Comparison of ENCODE assay signal across 16 cellular contexts in genomic region chr13:64154514-64154913, GRCh38.
DNase-seq lines count a peak whose midpoint lies in the region; ATAC-seq, FAIRE-seq and TF ChIP-seq lines count a peak whose summit lies in the region.
"Had no signal": no experiment of that assay in that cellular context is flagged by ENCODE, and none has a peak within 500 bp of the region (broad histone marks: within the 10 kb centered on the region; RNA-seq: fewer than 3 reads in every experiment).

No MANE protein-coding gene starts in this region.

- H2BK120ac ChIP-seq in H1 (replicated peaks; ENCODE audit: low read depth, low read length) = no peak overlapping the region

- TF ChIP-seq POLR2A in H1 (IDR thresholded peaks at IDR 0.05; ENCODE audit: control extremely low read depth in 1 of 2, low read depth in 2 of 2, low read length in 2 of 2) = no peak

- H3K36me3 Mint-ChIP-seq in natural killer cell treated with Interleukin-12 subunit alpha and Interleukin-12 subunit beta and Interleukin-15 and Interleukin-18, amount 100 ng/mL, for 72 hours = no peaks in the 10 kb centered on the region
- H3K36me3 Mint-ChIP-seq: activated CD8-positive, alpha-beta memory T cell treated with anti-CD3 and anti-CD28 coated beads, Interleukin-2, amount 10 ng/mL, durations not matched to agents 7 days and 5 days; CD4-positive, CD25-positive, alpha-beta regulatory T cell had no signal

- no peak overlapping the region for H3K4me2 ChIP-seq in H1 (ENCODE audit: insufficient read depth in 1 of 2, low read depth in 2 of 2, low read length in 2 of 2)

- no peak overlapping the region for H3K27ac ChIP-seq in H1 (ENCODE audit: low read depth, low read length)

- H3K36me3 ChIP-seq in H1 (ENCODE audit: control insufficient read depth in 2 of 4, insufficient read depth in 4 of 4, low read length in 3 of 4) = no peaks in the 10 kb centered on the region

- no peak overlapping the region for H3K14ac ChIP-seq in H1 (ENCODE audit: insufficient read length)

- H2BK5ac ChIP-seq in H1 (ENCODE audit: low read depth, low read length) = no peak overlapping the region

- H3K27ac Mint-ChIP-seq in natural killer cell treated with Interleukin-12 subunit alpha and Interleukin-12 subunit beta and Interleukin-15 and Interleukin-18, amount 100 ng/mL, for 72 hours = no peak overlapping the region
- H3K27ac Mint-ChIP-seq: activated CD8-positive, alpha-beta memory T cell treated with anti-CD3 and anti-CD28 coated beads, Interleukin-2, amount 10 ng/mL, durations not matched to agents 7 days and 5 days; CD4-positive, CD25-positive, alpha-beta regulatory T cell had no signal

- H3K4me3 ChIP-seq in H1 (ENCODE audit: extremely low read depth in 1 of 4, insufficient read depth in 2 of 4, low read depth in 3 of 4, low read length in 4 of 4) (no peak overlapping the region), retinal pigment epithelial cell (ENCODE audit: low read length) (no peak overlapping the region)
- H3K4me3 ChIP-seq: GM12878 had no signal

- H3K9ac ChIP-seq in H1 (replicated peaks in 1 of 4; ENCODE audit: extremely low read depth in 1 of 4, low read depth in 3 of 4, low read length in 3 of 4) = no peak overlapping the region

- peak; percentile 9 for DNase-seq in SIG-M5 treated with dmso at 0.1 percent for 504 hours (lab: John Stamatoyannopoulos, UW; ENCODE audit: unreplicated experiment)
- DNase-seq in SIG-M5 (lab: John Stamatoyannopoulos, UW) = no peak
- peak; percentile 18 for DNase-seq in NCI-H526 treated with DMSO at 0.1 percent for 48 hours (lab: John Stamatoyannopoulos, UW)
- no peak for DNase-seq in H1 (ENCODE audit: low read depth in 1 of 2, low spot score in 2 of 2)
- DNase-seq in retinal pigment epithelial cell (ENCODE audit: low read depth) = peak; percentile 8
- no peak for DNase-seq in sciatic nerve (ENCODE audit: low spot score)
- no peak for DNase-seq in natural killer cell treated with Interleukin-12 subunit alpha and Interleukin-12 subunit beta and Interleukin-15 and Interleukin-18, amount 100 ng/mL, for 72 hours (ENCODE audit: low spot score)
- DNase-seq: activated CD8-positive, alpha-beta memory T cell treated with anti-CD3 and anti-CD28 coated beads, Interleukin-2, amount 10 ng/mL, durations not matched to agents 7 days and 5 days; CD4-positive, CD25-positive, alpha-beta regulatory T cell; erythroblast; NCI-H2227 treated with DMSO at 0.1 percent for 48 hours; stimulated activated CD4-positive, alpha-beta T cell treated with anti-CD3 and anti-CD28 coated beads, Interleukin-1b, Interleukin-23, amount 100 ng/mL, for 48 hours; stimulated activated naive CD4-positive, alpha-beta T cell had no signal

- no peak overlapping the region for H3K4me3 Mint-ChIP-seq in natural killer cell treated with Interleukin-12 subunit alpha and Interleukin-12 subunit beta and Interleukin-15 and Interleukin-18, amount 100 ng/mL, for 72 hours
- H3K4me3 Mint-ChIP-seq: activated CD8-positive, alpha-beta memory T cell treated with anti-CD3 and anti-CD28 coated beads, Interleukin-2, amount 10 ng/mL, durations not matched to agents 7 days and 5 days; CD4-positive, CD25-positive, alpha-beta regulatory T cell had no signal

- ATAC-seq in GM21360 (IDR thresholded peaks at IDR 0.05; ENCODE audit: unreplicated experiment) = no peak
- no peak for ATAC-seq in sciatic nerve
- ATAC-seq in natural killer cell treated with Interleukin-12 subunit alpha and Interleukin-12 subunit beta and Interleukin-15 and Interleukin-18, amount 100 ng/mL, for 72 hours = no peak
- ATAC-seq: activated CD8-positive, alpha-beta memory T cell treated with anti-CD3 and anti-CD28 coated beads, Interleukin-2, amount 10 ng/mL, durations not matched to agents 7 days and 5 days; GM12878 had no signal

- no peak overlapping the region for H4K8ac ChIP-seq in H1 (ENCODE audit: extremely low read depth, insufficient read depth, low read length)

- no peak overlapping the region for H4K91ac ChIP-seq in H1 (replicated peaks; ENCODE audit: insufficient read length, low read length)

- H3K4ac ChIP-seq in H1 (replicated peaks; ENCODE audit: insufficient read length, low read depth, low read length) = no peak overlapping the region

- H2BK12ac ChIP-seq in H1 (ENCODE audit: low read depth, low read length) = no peak overlapping the region

- no peaks in the 10 kb centered on the region for H3K27me3 Mint-ChIP-seq in natural killer cell treated with Interleukin-12 subunit alpha and Interleukin-12 subunit beta and Interleukin-15 and Interleukin-18, amount 100 ng/mL, for 72 hours
- H3K27me3 Mint-ChIP-seq: activated CD8-positive, alpha-beta memory T cell treated with anti-CD3 and anti-CD28 coated beads, Interleukin-2, amount 10 ng/mL, durations not matched to agents 7 days and 5 days; CD4-positive, CD25-positive, alpha-beta regulatory T cell had no signal

- no peak overlapping the region for H2AFZ ChIP-seq in H1 (ENCODE audit: low read length)

- intact Hi-C loops in sciatic nerve (cut with DNase I) = no loop called here

- H3K18ac ChIP-seq in H1 (ENCODE audit: extremely low read depth, low read length) = no peak overlapping the region

- no peak for TF ChIP-seq EP300 in H1 (IDR thresholded peaks at IDR 0.05; ENCODE audit: borderline replicate concordance in 1 of 2, low read depth in 2 of 2, low read length in 2 of 2)

- H4K20me1 ChIP-seq in H1 (replicated peaks in 1 of 2; ENCODE audit: control insufficient read depth in 1 of 2, insufficient read depth in 2 of 2, low read length in 2 of 2) = no peaks in the 10 kb centered on the region

- no peak overlapping the region for H3K23ac ChIP-seq in H1 (ENCODE audit: insufficient read length)

- no peaks in the 10 kb centered on the region for H3K4me1 Mint-ChIP-seq in natural killer cell treated with Interleukin-12 subunit alpha and Interleukin-12 subunit beta and Interleukin-15 and Interleukin-18, amount 100 ng/mL, for 72 hours (ENCODE audit: low read depth in 2 of 2)
- H3K4me1 Mint-ChIP-seq: activated CD8-positive, alpha-beta memory T cell treated with anti-CD3 and anti-CD28 coated beads, Interleukin-2, amount 10 ng/mL, durations not matched to agents 7 days and 5 days; CD4-positive, CD25-positive, alpha-beta regulatory T cell had no signal

- H3K4me1 ChIP-seq in H1 (replicated peaks in 1 of 4; ENCODE audit: control insufficient read depth in 3 of 4, insufficient read depth in 4 of 4, low read length in 3 of 4) = no peaks in the 10 kb centered on the region

- POLR2A ChIA-PET in H1 (lab: Charles Lee; ENCODE audit: partially characterized antibody) = no interaction called here

- CTCF ChIA-PET in H1 (lab: Charles Lee; ENCODE audit: partially characterized antibody) = no interaction called here

- no peak overlapping the region for H2AK5ac ChIP-seq in H1 (ENCODE audit: low read depth, low read length)

- H3K79me1 ChIP-seq in H1 (ENCODE audit: low read depth, low read length) = no peaks in the 10 kb centered on the region

- no peak overlapping the region for H2BK15ac ChIP-seq in H1 (ENCODE audit: low read length)

- H3K56ac ChIP-seq in H1 (replicated peaks; ENCODE audit: insufficient read length, low read depth, low read length) = no peak overlapping the region

- no peaks in the 10 kb centered on the region for H3K23me2 ChIP-seq in H1 (ENCODE audit: low read depth, low read length)

- TF ChIP-seq CTCF in H1 (IDR thresholded peaks at IDR 0.05; ENCODE audit: control extremely low read depth in 1 of 3, insufficient read depth in 1 of 3, low read depth in 1 of 3, low read length in 3 of 3) (peak in 1 of 3 experiments; percentile 33; a peak in 1 of 4 replicates), retinal pigment epithelial cell (conservative IDR thresholded peaks at IDR 0.05; ENCODE audit: low read depth, low read length) (peak; percentile 51)

- H3K9me3 Mint-ChIP-seq in natural killer cell treated with Interleukin-12 subunit alpha and Interleukin-12 subunit beta and Interleukin-15 and Interleukin-18, amount 100 ng/mL, for 72 hours = peaks cover 10% of the 10 kb centered on the region

- peak; percentile 36 to 46 for TF ChIP-seq RAD21 in H1 (IDR thresholded peaks at IDR 0.05 in 1 of 2, conservative IDR thresholded peaks at IDR 0.05 in 1 of 2; ENCODE audit: low read depth in 2 of 2, low read length in 2 of 2)

- no peaks in the 10 kb centered on the region for H3K79me2 ChIP-seq in H1 (ENCODE audit: control insufficient read depth in 1 of 2, insufficient read depth in 2 of 2, low read length in 2 of 2)

- no peak for FAIRE-seq in H1 (lab: Jason Lieb, UNC)
- FAIRE-seq: GM12878, keratinocyte had no signal

- H3K27me3 ChIP-seq in H1 (replicated peaks in 1 of 4; ENCODE audit: control insufficient read depth in 3 of 4, extremely low read depth in 1 of 4, insufficient read depth in 3 of 4, low read length in 3 of 4) = no peaks in the 10 kb centered on the region

- H3K9me3 ChIP-seq in H1 (ENCODE audit: insufficient read depth in 2 of 2, low read depth in 1 of 2, low read length in 1 of 2) = no peaks in the 10 kb centered on the region

- no peak overlapping the region for H2BK20ac ChIP-seq in H1 (ENCODE audit: low read length)

- H4K5ac ChIP-seq in H1 (ENCODE audit: insufficient read length, low read depth, low read length) = no peak overlapping the region

- whole genome bisulfite sequencing in H1 (ENCODE audit: extremely low coverage in 1 of 2, insufficient coverage in 1 of 2, insufficient read length in 1 of 2, insufficient replicate concordance in 2 of 2, low coverage in 1 of 2, low lambda C conversion rate in 2 of 2, missing lambda C conversion rate in 1 of 2), 2 experiments = 92% methylated on average over 1 of the region's 1 CpG; no CpG with 5 or more reads in 1 of the 2 experiments

TF ChIP-seq in H1, 55 proteins besides CTCF, POLR2A, EP300 and RAD21:
- TF ChIP-seq ATF3 (IDR thresholded peaks at IDR 0.05; ENCODE audit: insufficient read depth, low read depth, low read length) (no peak), GTF2F1 (IDR thresholded peaks at IDR 0.05; ENCODE audit: borderline replicate concordance, low read depth, low read length) (no peak), SP2 (IDR thresholded peaks at IDR 0.05; ENCODE audit: low read length) (no peak)

Comparison
In these comparisons a context has a peak if more than half of its experiments do, and no peak if none do; other contexts are left out.
1. DNase-seq: peak in SIG-M5 treated with dmso at 0.1 percent for 504 hours (single experiment), NCI-H526 treated with DMSO at 0.1 percent for 48 hours (single experiment) and retinal pigment epithelial cell (single experiment); none in SIG-M5 (single experiment), H1 (0 of 2), sciatic nerve (single experiment) and natural killer cell treated with Interleukin-12 subunit alpha and Interleukin-12 subunit beta and Interleukin-15 and Interleukin-18, amount 100 ng/mL, for 72 hours (single experiment).